19 cellular contexts compared by ENCODE assay signal in the genomic region with DNA sequence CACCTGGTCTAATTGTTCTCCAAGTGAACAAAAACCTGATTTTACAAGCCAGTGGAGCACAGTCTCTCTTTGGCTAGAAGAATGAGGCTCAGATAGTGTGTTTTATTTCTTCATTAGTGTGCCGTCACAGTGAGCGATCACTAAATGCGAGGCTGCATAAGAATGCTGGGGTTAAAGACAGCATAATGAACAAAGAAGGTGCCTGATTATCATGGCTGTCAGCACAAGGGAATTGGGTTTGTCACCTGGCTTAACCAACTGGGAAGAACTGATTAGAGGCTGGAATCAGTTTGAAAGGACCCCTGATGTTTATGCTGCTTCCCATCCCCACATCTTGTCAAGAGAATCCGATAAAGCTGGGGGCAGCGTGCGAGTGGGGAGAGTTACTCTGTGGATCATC.
DNase-seq lines count a peak whose midpoint lies in the region; TF ChIP-seq lines count a peak whose summit lies in the region.
"Had no signal": no experiment of that assay in that cellular context is flagged by ENCODE, and none has a peak within 500 bp of the region (broad histone marks: within the 10 kb centered on the region; RNA-seq: fewer than 3 reads in every experiment).

No MANE protein-coding gene starts in this region.

- no peaks in the 10 kb centered on the region for H3F3A ChIP-seq in neural cell (ENCODE audit: insufficient read depth, low read length, poor library complexity, severe bottlenecking)

- 64 to 85% methylated on average over 6 of the region's 6 CpGs for WGBS in thyroid gland, 2 donors

- intact Hi-C loops in thyroid gland (cut with DNase I): no loop called here
- intact Hi-C loops in tibial artery (cut with DNase I; ENCODE audit: low total_unique reads): no loop called here

- TF ChIP-seq EP300 in neural cell (conservative IDR thresholded peaks at IDR 0.05; ENCODE audit: poor library complexity, severe bottlenecking): no peak

- H3K9me2 ChIP-seq in neural cell (ENCODE audit: insufficient read depth, low read length): no peaks in the 10 kb centered on the region

- DNase-seq in iPS-NIHi11 (ENCODE audit: low spot score) (peak; percentile 12), thyroid gland (no peak), Ammon's horn (ENCODE audit: low spot score) (no peak), tibial artery (no peak), LoVo (ENCODE audit: low spot score) (no peak)
- DNase-seq: CD4-positive, alpha-beta T cell; COR-L47; DND-41; GM23248; KG1; NCI-H1092 treated with DMSO at 0.1 percent for 48 hours; NCI-H2081; NCI-H2171; NCI-H345; NCI-H524; PC-3; Right ventricle myocardium superior had no signal

- TF ChIP-seq RAD21 in neural cell (conservative IDR thresholded peaks at IDR 0.05): no peak

- peak overlapping the region; percentile 39 for H3K27ac ChIP-seq in HUES48 (ENCODE audit: low read depth, low read length)
- H3K27ac ChIP-seq in neural cell (ENCODE audit: low read length): no peak overlapping the region
- peak overlapping the region; percentile 2 to 56 (median 5) for H3K27ac ChIP-seq in thyroid gland
- no peak overlapping the region for H3K27ac ChIP-seq in tibial artery
- H3K27ac ChIP-seq: GM23248 had no signal

- no peak overlapping the region for H2AFZ ChIP-seq in neural cell (ENCODE audit: low read depth, low read length)
- H2AFZ ChIP-seq: GM23248 had no signal

- no peaks in the 10 kb centered on the region for H3K36me3 ChIP-seq in HUES48 (ENCODE audit: control insufficient read depth, insufficient read depth, low read length)
- H3K36me3 ChIP-seq in neural cell (ENCODE audit: insufficient read depth, low read length): no peaks in the 10 kb centered on the region
- H3K36me3 ChIP-seq in thyroid gland: no peaks in the 10 kb centered on the region
- no peaks in the 10 kb centered on the region for H3K36me3 ChIP-seq in tibial artery

- H3K27me3 ChIP-seq in HUES48 (ENCODE audit: control insufficient read depth, insufficient read depth, low read length) (no peaks in the 10 kb centered on the region), neural cell (ENCODE audit: insufficient read depth, low read depth, low read length) (no peaks in the 10 kb centered on the region), thyroid gland (no peaks in the 10 kb centered on the region), tibial artery (no peaks in the 10 kb centered on the region)

- H4K20me1 ChIP-seq in neural cell (ENCODE audit: insufficient read depth): no peaks in the 10 kb centered on the region

- H3K4me1 ChIP-seq in HUES48 (ENCODE audit: control insufficient read depth, insufficient read depth, low read length) (peaks cover 14% of the 10 kb centered on the region), thyroid gland (peaks cover 16 to 27% of the 10 kb centered on the region in 2 donors), tibial artery (no peaks in the 10 kb centered on the region)

- H3K4me2 ChIP-seq in neural cell (ENCODE audit: low read length): no peak overlapping the region

- H3K9ac ChIP-seq in HUES48 (ENCODE audit: low read depth, low read length) (no peak overlapping the region), neural cell (ENCODE audit: low read length) (no peak overlapping the region)
- H3K9ac ChIP-seq: GM23248 had no signal

- TF ChIP-seq CTCF in neural cell (IDR thresholded peaks at IDR 0.05; ENCODE audit: poor library complexity, severe bottlenecking) (no peak), thyroid gland (IDR thresholded peaks at IDR 0.05) (no peak), tibial artery (IDR thresholded peaks at IDR 0.05) (no peak)

- no peaks in the 10 kb centered on the region for H3K9me3 ChIP-seq in HUES48 (ENCODE audit: control insufficient read depth, insufficient read depth, low read length)
- no peaks in the 10 kb centered on the region for H3K9me3 ChIP-seq in neural cell (ENCODE audit: low read length)
- H3K9me3 ChIP-seq in thyroid gland: no peaks in the 10 kb centered on the region
- no peaks in the 10 kb centered on the region for H3K9me3 ChIP-seq in tibial artery

- H3K4me3 ChIP-seq in HUES48 (ENCODE audit: low read depth, low read length) (no peak overlapping the region), neural cell (ENCODE audit: low read length) (peak overlapping the region; percentile 44), thyroid gland (replicated peaks in 1 of 3) (no peak overlapping the region), tibial artery (no peak overlapping the region)
- H3K4me3 ChIP-seq: GM23248 had no signal

- H3K79me2 ChIP-seq in neural cell (replicated peaks; ENCODE audit: insufficient read depth, low read length): peaks cover 29% of the 10 kb centered on the region

- no peak for TF ChIP-seq POLR2A in thyroid gland (IDR thresholded peaks at IDR 0.05)

TF ChIP-seq in neural cell, 6 proteins besides CTCF, POLR2A, EP300 and RAD21:
- no peak for TF ChIP-seq TAF1 (IDR thresholded peaks at IDR 0.05; ENCODE audit: low read depth)
- peak; percentile 15 for TF ChIP-seq POLR2AphosphoS5 (IDR thresholded peaks at IDR 0.05)

Comparison
In these comparisons a context has a peak if more than half of its experiments do, and no peak if none do; other contexts are left out.
1. H3K27ac ChIP-seq: peak in HUES48 (single experiment) and thyroid gland (3 of 3); none in neural cell (single experiment) and tibial artery (0 of 2).